In the genomic region with DNA sequence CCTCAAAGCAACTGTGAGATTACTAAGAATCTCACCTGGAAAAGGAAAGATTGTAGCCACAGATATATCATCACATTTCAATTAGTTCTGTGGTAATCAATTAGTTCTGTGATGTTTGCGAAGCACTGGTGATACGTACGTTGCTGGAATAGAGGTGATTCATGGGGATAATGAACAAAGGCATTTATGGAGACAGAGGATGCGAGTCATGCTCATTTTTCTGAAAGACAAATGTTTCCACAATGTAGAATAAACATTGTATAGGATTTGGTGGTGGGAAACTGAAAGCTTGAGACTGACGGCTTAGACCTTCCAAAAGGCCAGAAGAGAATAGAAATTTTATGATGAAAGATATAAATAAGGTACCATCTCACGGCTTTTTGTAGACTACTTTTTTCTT, we compare ENCODE assay signal across 18 cellular contexts.
DNase-seq lines count a peak whose midpoint lies in the region; ATAC-seq and TF ChIP-seq lines count a peak whose summit lies in the region.
"Had no signal": no experiment of that assay in that cellular context is flagged by ENCODE, and none has a peak within 500 bp of the region (broad histone marks: within the 10 kb centered on the region; RNA-seq: fewer than 3 reads in every experiment).

No MANE protein-coding gene starts in this region.

- H3K27ac ChIP-seq in RWPE2 (ENCODE audit: poor library complexity, severe bottlenecking) (no peak overlapping the region), transverse colon (no peak overlapping the region)
- H3K27ac ChIP-seq: BLaER1 treated with 17β-estradiol and CSF1 and Interleukin-3, amounts not matched to agents 10 nM and 100 nM; HL-60; SJSA1 had no signal

- H3K36me3 ChIP-seq in RWPE2 (ENCODE audit: low read depth) (no peaks in the 10 kb centered on the region), transverse colon (no peaks in the 10 kb centered on the region)
- H3K36me3 ChIP-seq: BLaER1 treated with 17β-estradiol and CSF1 and Interleukin-3, amounts not matched to agents 10 nM and 100 nM; HAP-1; SJSA1 had no signal

- TF ChIP-seq CTCF in RWPE2 (IDR thresholded peaks at IDR 0.05; ENCODE audit: poor library complexity, severe bottlenecking) (no peak), fibroblast of the aortic adventitia (IDR thresholded peaks at IDR 0.05; ENCODE audit: insufficient read depth, low read length) (no peak), transverse colon (IDR thresholded peaks at IDR 0.05) (no peak)

- 53 to 55% methylated on average over 6 of the region's 6 CpGs for WGBS in transverse colon (ENCODE audit: low coverage in 1 of 2), 2 donors

- no peaks in the 10 kb centered on the region for H3K27me3 ChIP-seq in RWPE2 (ENCODE audit: insufficient read depth, poor library complexity, severe bottlenecking)
- H3K27me3 ChIP-seq in transverse colon: no peaks in the 10 kb centered on the region
- H3K27me3 ChIP-seq: BLaER1 treated with 17β-estradiol and CSF1 and Interleukin-3, amounts not matched to agents 10 nM and 100 nM; SJSA1 had no signal

- no peak for TF ChIP-seq EP300 in transverse colon (IDR thresholded peaks at IDR 0.05; ENCODE audit: low read depth)

- TF ChIP-seq POLR2A in transverse colon (IDR thresholded peaks at IDR 0.05): no peak

- H3K9me3 ChIP-seq in RWPE2 (ENCODE audit: severe bottlenecking): no peaks in the 10 kb centered on the region
- H3K9me3 ChIP-seq in transverse colon: no peaks in the 10 kb centered on the region
- H3K9me3 ChIP-seq: BLaER1 treated with 17β-estradiol and CSF1 and Interleukin-3, amounts not matched to agents 10 nM and 100 nM; HAP-1; SJSA1 had no signal

- no peaks in the 10 kb centered on the region for H3K4me1 ChIP-seq in RWPE2 (ENCODE audit: insufficient read depth, poor library complexity, severe bottlenecking)
- H3K4me1 ChIP-seq in transverse colon: no peaks in the 10 kb centered on the region
- H3K4me1 ChIP-seq: BLaER1 treated with 17β-estradiol and CSF1 and Interleukin-3, amounts not matched to agents 10 nM and 100 nM; HAP-1; SJSA1 had no signal

- peak; percentile 23; the same call in 1 of the 3 replicates for ATAC-seq in RWPE2 (ENCODE audit: low read depth)

- peak; percentile 0 for DNase-seq in A172 (ENCODE audit: low spot score)
- DNase-seq in HS-5 (ENCODE audit: low read depth): peak; percentile 50
- DNase-seq in RWPE2 (ENCODE audit: low spot score): no peak
- DNase-seq in fibroblast of the aortic adventitia (ENCODE audit: low read depth): peak; percentile 12
- DNase-seq in T-helper 9 cell: no peak
- DNase-seq in transverse colon: no peak
- DNase-seq in activated CD8-positive, alpha-beta memory T cell treated with anti-CD3 and anti-CD28 coated beads for 24 hours: no peak
- DNase-seq: CD8-positive, alpha-beta memory T cell; DND-41; Kasumi-1; MM.1S; NCI-H1092; NCI-H1436 treated with DMSO at 0.1 percent for 48 hours; NCI-H82 had no signal

- in situ Hi-C loops in transverse colon (cut with MboI; ENCODE audit: low pct_ligation_motif_present in 1 of 4, low pct_unique_long_range_greater_than_20kb in 1 of 4, low sequenced_read_pairs in 3 of 4): no loop called here

- intact Hi-C loops in transverse colon (cut with DNase I; ENCODE audit: low total_unique reads): no loop called here

- H3K4me3 ChIP-seq in RWPE2 (ENCODE audit: severe bottlenecking) (no peak overlapping the region), fibroblast of the aortic adventitia (ENCODE audit: low read depth, low read length) (no peak overlapping the region), transverse colon (no peak overlapping the region)
- H3K4me3 ChIP-seq: BLaER1 treated with 17β-estradiol and CSF1 and Interleukin-3, amounts not matched to agents 10 nM and 100 nM; HAP-1; SJSA1 had no signal

Comparison
In these comparisons a context has a peak if more than half of its experiments do, and no peak if none do; other contexts are left out.
1. DNase-seq: peak in A172 (single experiment), HS-5 (single experiment) and fibroblast of the aortic adventitia (single experiment); none in RWPE2 (single experiment), T-helper 9 cell (single experiment), transverse colon (single experiment) and activated CD8-positive, alpha-beta memory T cell treated with anti-CD3 and anti-CD28 coated beads for 24 hours (single experiment).